2 cellular contexts compared by ENCODE assay signal in genomic region chr6:43758617-43759050, GRCh38.
TF ChIP-seq lines count a peak whose summit lies in the region.

No MANE protein-coding gene starts in this region.

TF ChIP-seq in IMR-90, 13 proteins besides CTCF, POLR2A, EP300 and RAD21:
- no peak for TF ChIP-seq CEBPB (IDR thresholded peaks at IDR 0.05; ENCODE audit: low read depth, low read length)
- TF ChIP-seq BHLHE40 (IDR thresholded peaks at IDR 0.05; ENCODE audit: low read depth, low read length) = no peak
- TF ChIP-seq RCOR1 (IDR thresholded peaks at IDR 0.05; ENCODE audit: insufficient replicate concordance, low read length) = no peak
- TF ChIP-seq MAZ (IDR thresholded peaks at IDR 0.05; ENCODE audit: borderline replicate concordance, low read depth, low read length) = peak; percentile 19; the same call in 1 of the 2 replicates
- TF ChIP-seq RFX5 (IDR thresholded peaks at IDR 0.05; ENCODE audit: low read depth, low read length) = no peak
- no peak for TF ChIP-seq ELK1 (IDR thresholded peaks at IDR 0.05; ENCODE audit: borderline replicate concordance, low read depth, low read length)
- TF ChIP-seq MXI1 (IDR thresholded peaks at IDR 0.05; ENCODE audit: borderline replicate concordance, low read depth, low read length) = no peak
- peak; percentile 26; the same call in 1 of the 2 replicates for TF ChIP-seq SMC3 (IDR thresholded peaks at IDR 0.05; ENCODE audit: low read depth, low read length)
- TF ChIP-seq NFE2L2 (IDR thresholded peaks at IDR 0.05; ENCODE audit: low read depth, low read length) = no peak
- no peak for TF ChIP-seq MAFK (IDR thresholded peaks at IDR 0.05; ENCODE audit: low read depth, low read length)

TF ChIP-seq in GM12878, 131 proteins besides CTCF, POLR2A, EP300 and RAD21:
- TF ChIP-seq IKZF1 (conservative IDR thresholded peaks at IDR 0.05) = 0 out of 2 replicates have a peak, but pooled peaks have one; percentile 13
- peak; percentile 57; the same call in 1 of the 2 replicates for TF ChIP-seq SMC3 (IDR thresholded peaks at IDR 0.05; ENCODE audit: borderline replicate concordance, low read length)
- TF ChIP-seq RELA (IDR thresholded peaks at IDR 0.05; ENCODE audit: borderline replicate concordance, partially characterized antibody) = no peak
- no peak for TF ChIP-seq CBX3 (IDR thresholded peaks at IDR 0.05; ENCODE audit: borderline replicate concordance, low read depth)
- TF ChIP-seq EGR1 (IDR thresholded peaks at IDR 0.05; ENCODE audit: borderline replicate concordance in 1 of 2, low read depth in 2 of 2, low read length in 2 of 2) = no peak
- TF ChIP-seq SMAD1 (IDR thresholded peaks at IDR 0.05; ENCODE audit: low read depth, partially characterized antibody) = no peak
- TF ChIP-seq USF2 (IDR thresholded peaks at IDR 0.05; ENCODE audit: borderline replicate concordance, low read depth, low read length) = no peak
- no peak for TF ChIP-seq ETV6 (conservative IDR thresholded peaks at IDR 0.05 in 1 of 2, IDR thresholded peaks at IDR 0.05 in 1 of 2; ENCODE audit: borderline replicate concordance in 1 of 2, low read depth in 1 of 2)
